In the genomic region with DNA sequence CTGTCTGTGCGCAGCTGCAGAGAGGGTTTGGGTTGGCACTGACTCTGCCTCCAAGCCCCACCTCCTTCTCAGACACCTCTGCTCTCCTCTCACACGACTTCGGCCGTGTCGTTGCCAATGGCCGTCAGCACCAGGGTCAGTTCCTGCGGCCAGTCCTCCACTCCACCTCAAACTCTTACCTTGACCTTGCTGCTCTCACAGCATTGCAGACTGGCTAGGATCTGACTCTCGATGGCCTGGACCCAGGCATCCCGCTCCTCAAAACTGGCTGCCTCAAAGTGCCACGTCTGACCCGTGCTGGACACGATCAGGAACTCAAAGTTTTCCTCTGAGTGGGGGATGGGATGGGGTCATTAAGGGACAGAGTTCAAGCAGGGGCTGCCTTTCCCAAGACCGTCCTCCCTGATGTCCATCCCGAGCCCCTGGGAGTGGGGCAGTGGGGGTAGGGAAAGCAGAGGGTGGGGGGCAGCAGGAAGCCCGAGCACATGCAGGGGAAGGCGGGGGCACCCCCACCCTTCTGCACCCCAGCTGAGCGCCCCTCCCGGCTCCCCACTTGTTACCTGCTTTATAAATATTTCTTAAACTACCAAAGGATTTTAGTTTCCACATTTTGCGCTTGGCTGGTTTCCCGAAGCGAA, we compare ENCODE assay signal across 17 cellular contexts. TPM values are rescaled to one million over a fixed set of nuclear protein-coding genes. Genes with fewer than 3 reads are reported as not detected.
DNase-seq lines count a peak whose midpoint lies in the region; ATAC-seq, FAIRE-seq and TF ChIP-seq lines count a peak whose summit lies in the region.
"Had no signal": no experiment of that assay in that cellular context is flagged by ENCODE, and none has a peak within 500 bp of the region (broad histone marks: within the 10 kb centered on the region; RNA-seq: fewer than 3 reads in every experiment).

No MANE protein-coding gene starts in this region.

- no peak overlapping the region for H3K4me2 ChIP-seq in A549
- H3K4me2 ChIP-seq in mesendoderm (ENCODE audit: low read length) = no peak overlapping the region

- no peak overlapping the region for H3K56ac ChIP-seq in mesendoderm (ENCODE audit: low read length)

- H3K27me3 ChIP-seq in mesendoderm (ENCODE audit: insufficient read depth, low read length, poor library complexity) = peaks cover 31% of the 10 kb centered on the region
- H3K27me3 ChIP-seq: ovary had no signal

- H3K4me1 ChIP-seq in A549 (peaks cover 18% of the 10 kb centered on the region), mesendoderm (ENCODE audit: control insufficient read depth, low read depth, low read length) (no peaks in the 10 kb centered on the region)

- no peak overlapping the region for H3K18ac ChIP-seq in mesendoderm (ENCODE audit: low read length)

- no peak overlapping the region for H3K9ac ChIP-seq in mesendoderm (ENCODE audit: low read length)

- no peak overlapping the region for H2AK5ac ChIP-seq in mesendoderm (ENCODE audit: low read length)

- TF ChIP-seq POLR2A in A549 (IDR thresholded peaks at IDR 0.05; ENCODE audit: low read length) = no peak

- peaks cover 35% of the 10 kb centered on the region for H3K4me1 Mint-ChIP-seq in central memory CD8-positive, alpha-beta T cell

- TF ChIP-seq CTCF in A549 (IDR thresholded peaks at IDR 0.05) = no peak
- TF ChIP-seq CTCF in GM13976 (IDR thresholded peaks at IDR 0.05; ENCODE audit: borderline replicate concordance, control extremely low read depth, extremely low read depth, insufficient read depth, missing control alignments) = no peak
- TF ChIP-seq CTCF in coronary artery (IDR thresholded peaks at IDR 0.05) = no peak

- no peak overlapping the region for H2BK15ac ChIP-seq in mesendoderm (replicated peaks; ENCODE audit: low read depth)

- no peak overlapping the region for H2BK5ac ChIP-seq in mesendoderm (ENCODE audit: low read length)

- no peak for TF ChIP-seq EP300 in A549 (IDR thresholded peaks at IDR 0.05)

- POLR2A ChIA-PET in A549 (lab: Yijun Ruan, JAX) = no interaction called here

- H3K23ac ChIP-seq in mesendoderm (ENCODE audit: low read length) = no peak overlapping the region

- no peaks in the 10 kb centered on the region for H3K79me2 ChIP-seq in mesendoderm (ENCODE audit: control insufficient read depth, insufficient read depth, low read length)

- in situ Hi-C loops in GM13976 (cut with MboI; ENCODE audit: low sequenced_read_pairs, unreplicated experiment) = no loop called here

- no peaks in the 10 kb centered on the region for H3K9me3 Mint-ChIP-seq in central memory CD8-positive, alpha-beta T cell

- no peak overlapping the region for H3K4me3 Mint-ChIP-seq in central memory CD8-positive, alpha-beta T cell

- no peaks in the 10 kb centered on the region for H3K36me3 ChIP-seq in mesendoderm (ENCODE audit: control insufficient read depth, insufficient read depth, low read length)
- H3K36me3 ChIP-seq: ovary had no signal

- WGBS in A549 (ENCODE audit: missing lambda C conversion rate) = 91% methylated on average over 21 of the region's 21 CpGs
- no CpG with 5 or more reads among the region's 21 CpGs for WGBS in mesendoderm (ENCODE audit: extremely low coverage, insufficient coverage, low lambda C conversion rate)

- H3K4me3 ChIP-seq in A549 (no peak overlapping the region), mesendoderm (ENCODE audit: low read length) (no peak overlapping the region), coronary artery (no peak overlapping the region)

- no peak for FAIRE-seq in A549 (lab: Jason Lieb, UNC)
- FAIRE-seq: colon had no signal

- no peak overlapping the region for H3K4ac ChIP-seq in mesendoderm (ENCODE audit: low read depth, low read length)

- no peak overlapping the region for H4K5ac ChIP-seq in mesendoderm (ENCODE audit: low read length)

- H3K27ac ChIP-seq in A549 (no peak overlapping the region), mesendoderm (ENCODE audit: low read depth, low read length) (no peak overlapping the region), coronary artery (no peak overlapping the region)
- H3K27ac ChIP-seq: C4-2B, ovary had no signal

- H2BK120ac ChIP-seq in mesendoderm (ENCODE audit: low read depth, low read length) = no peak overlapping the region

- no peak overlapping the region for H4K8ac ChIP-seq in mesendoderm (ENCODE audit: low read depth, low read length)

- H3K27me3 Mint-ChIP-seq in central memory CD8-positive, alpha-beta T cell = no peaks in the 10 kb centered on the region

- no peak for TF ChIP-seq RAD21 in A549 (conservative IDR thresholded peaks at IDR 0.05 in 1 of 2, IDR thresholded peaks at IDR 0.05 in 1 of 2)

- H3K36me3 Mint-ChIP-seq in central memory CD8-positive, alpha-beta T cell (ENCODE audit: insufficient read depth) = peaks cover 60% of the 10 kb centered on the region

- no peaks in the 10 kb centered on the region for H3K79me1 ChIP-seq in mesendoderm (ENCODE audit: low read length)

- CTCF ChIA-PET in A549 (lab: Yijun Ruan, JAX) = interaction anchor here (2.7 to 13.8 kb wide), 5 partner anchors 10 to 145 kb away, joined by 14 to 242 read pairs (median 20); partner anchors contain the start of genes AGAP2 and TSPAN31

- no peak for ATAC-seq in A549
- no peak for ATAC-seq in central memory CD8-positive, alpha-beta T cell (replicated peaks; ENCODE audit: extremely low read depth, poor library complexity, severe bottlenecking)
- ATAC-seq: activated CD4-positive, CD25-positive, alpha-beta regulatory T cell treated with anti-CD3 and anti-CD28 coated beads, Interleukin-2, amount 50 U/mL, for 24 hours had no signal

- H3K9me3 ChIP-seq in A549 = no peaks in the 10 kb centered on the region
- H3K9me3 ChIP-seq: ovary had no signal

- peak overlapping the region; percentile 58 for H3K27ac Mint-ChIP-seq in central memory CD8-positive, alpha-beta T cell (ENCODE audit: low read depth)

- DNase-seq in A549 (ENCODE audit: low read depth in 1 of 2, low spot score in 1 of 2) (no peak), GM13976 (ENCODE audit: low spot score) (peak; percentile 15), mesendoderm (peak; percentile 77), HT-29 (ENCODE audit: low spot score) (no peak), SKM-1 treated with dmso at 0.1 percent for 144 hours (lab: John Stamatoyannopoulos, UW; ENCODE audit: unreplicated experiment) (no peak), NCI-H510A (lab: John Stamatoyannopoulos, UW) (no peak), coronary artery (ENCODE audit: low spot score) (no peak)
- DNase-seq in central memory CD8-positive, alpha-beta T cell (ENCODE audit: low spot score in 2 of 2) = no peak
- DNase-seq: activated naive CD4-positive, alpha-beta T cell treated with Interleukin-2 at 50 U/mL for 16 hours; NCI-H1092; NCI-H524 treated with DMSO at 0.1 percent for 48 hours; stimulated activated CD4-positive, alpha-beta T cell treated with anti-CD3 and anti-CD28 coated beads, Interleukin-2, amount 100 ng/mL, for 24 hours; stimulated activated naive CD4-positive, alpha-beta T cell had no signal

RNA-seq across cellular contexts. Expression of gene AGAP2, which starts 10.7 kb away (rescaled TPM):
- 0.26 and 0.36 TPM in 2 replicates for polyA plus RNA-seq in A549 (2011; rRNA removed)
- 0.17 and 0.30 TPM in 2 replicates for polyA plus RNA-seq in A549 (2012; cell fraction: cytosol; rRNA removed)
- polyA plus RNA-seq in A549 (2012; cell fraction: nucleus; rRNA removed) = 0.76 and 0.83 TPM in 2 replicates
- polyA plus RNA-seq in A549 (2017; fragmentation: RNase III; extraction: RNeasy Plus Mini Kit Qiagen cat#74134 plus additional on column Dnase treatment) = 0.21 to 0.45 TPM (median 0.28 TPM) in 3 replicates
- polyA minus RNA-seq in A549 (2011; rRNA and poly(A)+ RNA removed) = 0.58 and 0.74 TPM in 2 replicates
- 0.60 TPM for polyA plus RNA-seq in mesendoderm (2013, experiment 1 of 2)
- polyA plus RNA-seq in mesendoderm (2013, experiment 2 of 2) = 0.39 TPM
- 1.9 and 4.0 TPM in 2 replicates for total RNA-seq in HT-29 (2014; rRNA removed; shearing (Covaris generic))

RNA-seq across cellular contexts. Expression of gene TSPAN31, which starts 17.0 kb away (rescaled TPM):
- polyA plus RNA-seq in A549 (2011; rRNA removed) = 51.9 and 61.0 TPM in 2 replicates
- polyA plus RNA-seq in A549 (2012; cell fraction: cytosol; rRNA removed) = 15.5 and 17.2 TPM in 2 replicates
- 11.0 and 15.4 TPM in 2 replicates for polyA plus RNA-seq in A549 (2012; cell fraction: nucleus; rRNA removed)
- polyA plus RNA-seq in A549 (2017; fragmentation: RNase III; extraction: RNeasy Plus Mini Kit Qiagen cat#74134 plus additional on column Dnase treatment) = 20.6 to 27.1 TPM (median 22.8 TPM) in 3 replicates
- 39.7 and 53.3 TPM in 2 replicates for polyA minus RNA-seq in A549 (2011; rRNA and poly(A)+ RNA removed)
- 5.8 TPM for polyA plus RNA-seq in mesendoderm (2013, experiment 1 of 2)
- polyA plus RNA-seq in mesendoderm (2013, experiment 2 of 2) = 6.5 TPM
- 35.0 and 42.9 TPM in 2 replicates for total RNA-seq in HT-29 (2014; rRNA removed; shearing (Covaris generic))

RNA-seq across cellular contexts. Expression of gene CDK4, which starts 24.2 kb away (rescaled TPM):
- polyA plus RNA-seq in A549 (2011; rRNA removed) (226 and 289 TPM in 2 replicates), A549 (2017; fragmentation: RNase III; extraction: RNeasy Plus Mini Kit Qiagen cat#74134 plus additional on column Dnase treatment) (226 to 255 TPM (median 229 TPM) in 3 replicates)
- 345 and 419 TPM in 2 replicates for polyA plus RNA-seq in A549 (2012; cell fraction: cytosol; rRNA removed)
- polyA plus RNA-seq in A549 (2012; cell fraction: nucleus; rRNA removed) = 211 and 266 TPM in 2 replicates
- polyA minus RNA-seq in A549 (2011; rRNA and poly(A)+ RNA removed) = 187 and 240 TPM in 2 replicates
- polyA plus RNA-seq in mesendoderm (2013, experiment 1 of 2) = 159 TPM
- 158 TPM for polyA plus RNA-seq in mesendoderm (2013, experiment 2 of 2)
- total RNA-seq in HT-29 (2014; rRNA removed; shearing (Covaris generic)) = 310 and 345 TPM in 2 replicates

RNA-seq across cellular contexts. Expression of gene MARCHF9, which starts 27.0 kb away (rescaled TPM):
- 7.2 and 8.4 TPM in 2 replicates for polyA plus RNA-seq in A549 (2011; rRNA removed)
- polyA plus RNA-seq in A549 (2012; cell fraction: cytosol; rRNA removed) = 4.5 and 5.5 TPM in 2 replicates
- polyA plus RNA-seq in A549 (2012; cell fraction: nucleus; rRNA removed) = 7.2 and 7.3 TPM in 2 replicates
- 4.7 to 6.8 TPM (median 5.9 TPM) in 3 replicates for polyA plus RNA-seq in A549 (2017; fragmentation: RNase III; extraction: RNeasy Plus Mini Kit Qiagen cat#74134 plus additional on column Dnase treatment)
- 7.7 and 9.8 TPM in 2 replicates for polyA minus RNA-seq in A549 (2011; rRNA and poly(A)+ RNA removed)
- 1.1 TPM for polyA plus RNA-seq in mesendoderm (2013, experiment 1 of 2)
- polyA plus RNA-seq in mesendoderm (2013, experiment 2 of 2) = 1.2 TPM
- total RNA-seq in HT-29 (2014; rRNA removed; shearing (Covaris generic)) = 9.4 and 12.3 TPM in 2 replicates

RNA-seq across cellular contexts. Expression of gene OS9, which starts 33.9 kb away (rescaled TPM):
- polyA plus RNA-seq in A549 (2011; rRNA removed) = 183 and 208 TPM in 2 replicates
- polyA plus RNA-seq in A549 (2012; cell fraction: cytosol; rRNA removed) = 101 and 103 TPM in 2 replicates
- polyA plus RNA-seq in A549 (2012; cell fraction: nucleus; rRNA removed) = 330 and 527 TPM in 2 replicates
- polyA plus RNA-seq in A549 (2017; fragmentation: RNase III; extraction: RNeasy Plus Mini Kit Qiagen cat#74134 plus additional on column Dnase treatment) = 115 to 128 TPM (median 128 TPM) in 3 replicates
- 159 and 172 TPM in 2 replicates for polyA minus RNA-seq in A549 (2011; rRNA and poly(A)+ RNA removed)
- polyA plus RNA-seq in mesendoderm (2013, experiment 1 of 2) = 50.4 TPM
- polyA plus RNA-seq in mesendoderm (2013, experiment 2 of 2) = 48.8 TPM
- 94.5 and 105 TPM in 2 replicates for total RNA-seq in HT-29 (2014; rRNA removed; shearing (Covaris generic))

Comparison
In these comparisons a context has a peak if more than half of its experiments do, and no peak if none do; other contexts are left out.
1. DNase-seq: peak in GM13976 (single experiment) and mesendoderm (single experiment); none in A549 (0 of 2), central memory CD8-positive, alpha-beta T cell (0 of 2), HT-29 (single experiment), SKM-1 treated with dmso at 0.1 percent for 144 hours (single experiment), NCI-H510A (single experiment) and coronary artery (single experiment).